8 cellular contexts compared by ENCODE assay signal in genomic region chr3:57582470-57583168, GRCh38. TPM values are rescaled to one million over a fixed set of nuclear protein-coding genes. Genes with fewer than 3 reads are reported as not detected.
DNase-seq lines count a peak whose midpoint lies in the region; ATAC-seq, FAIRE-seq and TF ChIP-seq lines count a peak whose summit lies in the region.

No MANE protein-coding gene starts in this region.

- no peaks in the 10 kb centered on the region for H3K27me3 Mint-ChIP-seq in osteocyte (ENCODE audit: unreplicated experiment)

- ATAC-seq in HG03520 (IDR thresholded peaks at IDR 0.05; ENCODE audit: unreplicated experiment): no peak

- no peak overlapping the region for H3K4me3 Mint-ChIP-seq in osteocyte (ENCODE audit: unreplicated experiment)

- H3K4me1 Mint-ChIP-seq in osteocyte (ENCODE audit: unreplicated experiment): peaks cover 26% of the 10 kb centered on the region

- DNase-seq in NCI-H345 (lab: John Stamatoyannopoulos, UW): peak; percentile 4
- no peak for DNase-seq in NCI-H345 treated with DMSO at 0.1 percent for 48 hours (lab: John Stamatoyannopoulos, UW; ENCODE audit: unreplicated experiment)
- peak; percentile 63 for DNase-seq in LNCaP clone FGC (ENCODE audit: low read depth)
- peak; percentile 70 for DNase-seq in bronchial epithelial cell (ENCODE audit: low read depth)
- DNase-seq in osteocyte (ENCODE audit: extremely low spot score, unreplicated experiment): no peak
- no peak for DNase-seq in effector CD4-positive, alpha-beta T cell
- no peak for DNase-seq in SHP77 treated with DMSO at 0.1 percent for 48 hours (lab: John Stamatoyannopoulos, UW)

- no peaks in the 10 kb centered on the region for H3K27me3 ChIP-seq in bronchial epithelial cell (ENCODE audit: control insufficient read depth, insufficient read depth, low read length)

- H3K4me3 ChIP-seq in LNCaP clone FGC (ENCODE audit: low read depth, low read length) (no peak overlapping the region), bronchial epithelial cell (ENCODE audit: low read depth, low read length) (no peak overlapping the region)

- H3K9me3 Mint-ChIP-seq in osteocyte (ENCODE audit: unreplicated experiment): no peaks in the 10 kb centered on the region

- H3K36me3 Mint-ChIP-seq in osteocyte (ENCODE audit: unreplicated experiment): peaks cover 30% of the 10 kb centered on the region

- no peak for FAIRE-seq in bronchial epithelial cell (lab: Jason Lieb, UNC)

- TF ChIP-seq CTCF in LNCaP clone FGC (IDR thresholded peaks at IDR 0.05; ENCODE audit: control insufficient read depth, extremely low read depth, insufficient read depth) (peak; percentile 52), bronchial epithelial cell (IDR thresholded peaks at IDR 0.05; ENCODE audit: insufficient read depth, low read length, severe bottlenecking) (peak; percentile 60), osteocyte (IDR thresholded peaks at IDR 0.05) (peak; percentile 29)

- peaks cover 5% of the 10 kb centered on the region for H3K36me3 ChIP-seq in bronchial epithelial cell (ENCODE audit: control insufficient read depth, insufficient read depth, low read length)

- H3K27ac Mint-ChIP-seq in osteocyte (ENCODE audit: unreplicated experiment): peak overlapping the region; percentile 50

RNA-seq across cellular contexts. Expression of gene ARF4, which starts 14.5 kb away (rescaled TPM):
- total RNA-seq in bronchial epithelial cell (91.4 and 96.9 TPM in 2 replicates), osteocyte (250 and 252 TPM in 2 replicates)

RNA-seq across cellular contexts. Expression of gene PDE12, which starts 26.5 kb away (rescaled TPM):
- total RNA-seq in bronchial epithelial cell (12.6 and 14.7 TPM in 2 replicates), osteocyte (15.3 and 15.8 TPM in 2 replicates)

RNA-seq across cellular contexts. Expression of gene DNAH12, which starts 38.5 kb away (rescaled TPM):
- under 0.01 and 0.13 TPM in 2 replicates for total RNA-seq in bronchial epithelial cell
- 0.05 and 0.08 TPM in 2 replicates for total RNA-seq in osteocyte

Comparison
In these comparisons a context has a peak if more than half of its experiments do, and no peak if none do; other contexts are left out.
1. DNase-seq: peak in NCI-H345 (single experiment), LNCaP clone FGC (single experiment) and bronchial epithelial cell (single experiment); none in NCI-H345 treated with DMSO at 0.1 percent for 48 hours (single experiment), osteocyte (single experiment), effector CD4-positive, alpha-beta T cell (single experiment) and SHP77 treated with DMSO at 0.1 percent for 48 hours (single experiment).
2. Peak in every context shown above with its lines, with median percentiles within 50 percentile points of each other: CTCF ChIP-seq.